In the genomic region with DNA sequence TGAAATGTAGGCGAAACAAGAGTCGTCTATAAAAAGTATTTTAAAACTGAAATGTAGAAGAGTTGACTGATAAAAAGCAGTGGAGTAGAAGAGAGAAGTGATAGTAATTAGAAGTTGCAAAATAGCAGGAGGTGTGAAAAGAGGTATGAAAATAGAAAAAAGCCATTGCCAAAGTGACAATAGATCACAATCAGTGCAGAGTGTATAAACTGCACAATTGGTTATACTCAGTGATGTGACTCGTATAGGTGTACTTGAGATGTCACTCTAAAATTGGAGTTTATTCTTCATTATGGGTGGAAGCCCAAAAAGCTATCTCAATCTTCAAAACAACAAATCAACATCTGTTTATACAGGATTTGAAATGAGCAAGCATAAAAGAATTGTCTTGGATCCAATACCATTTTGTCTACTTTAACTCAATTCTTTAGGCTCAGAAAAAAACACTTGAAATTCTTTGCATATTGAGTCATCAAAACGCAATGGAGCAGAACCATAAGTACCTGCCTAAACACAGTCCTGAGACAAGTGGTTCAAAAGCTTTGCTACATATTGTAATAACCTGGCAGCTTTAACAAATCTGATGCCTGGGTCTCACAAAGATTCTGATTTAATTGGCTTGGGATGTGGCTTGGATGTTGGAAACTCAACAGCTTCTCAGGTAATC, we compare ENCODE assay signal across 9 cellular contexts. TPM values are rescaled to one million over a fixed set of nuclear protein-coding genes. Genes with fewer than 3 reads are reported as not detected.
DNase-seq lines count a peak whose midpoint lies in the region; ATAC-seq and TF ChIP-seq lines count a peak whose summit lies in the region.
"Had no signal": no experiment of that assay in that cellular context is flagged by ENCODE, and none has a peak within 500 bp of the region (broad histone marks: within the 10 kb centered on the region; RNA-seq: fewer than 3 reads in every experiment).

No MANE protein-coding gene starts in this region.

- intact Hi-C loops in MCF 10A (cut with micrococcal nuclease): no loop called here
- intact Hi-C loops in breast epithelium (cut with DNase I; ENCODE audit: low total_unique reads): loop anchor here (10.0 kb wide), 1 partner anchor 861 kb away; no protein-coding TSS in a partner anchor
- intact Hi-C loops in OCI-LY7 (cut with micrococcal nuclease; ENCODE audit: unreplicated experiment): no loop called here

- TF ChIP-seq CTCF in MCF 10A (IDR thresholded peaks at IDR 0.05; ENCODE audit: unreplicated experiment) (no peak), breast epithelium (IDR thresholded peaks at IDR 0.05) (no peak), OCI-LY7 (conservative IDR thresholded peaks at IDR 0.05; ENCODE audit: low read length) (no peak), mesothelial cell of epicardium (IDR thresholded peaks at IDR 0.05; ENCODE audit: unreplicated experiment) (no peak)

- H3K4me3 Mint-ChIP-seq in MCF 10A (ENCODE audit: unreplicated experiment): peak overlapping the region; percentile 12
- no peak overlapping the region for H3K4me3 Mint-ChIP-seq in mesothelial cell of epicardium

- H3K4me1 Mint-ChIP-seq in MCF 10A (ENCODE audit: insufficient read depth, unreplicated experiment): peaks cover 13% of the 10 kb centered on the region
- peaks cover 10% of the 10 kb centered on the region for H3K4me1 Mint-ChIP-seq in mesothelial cell of epicardium

- H3K9me3 Mint-ChIP-seq in MCF 10A (ENCODE audit: unreplicated experiment) (no peaks in the 10 kb centered on the region), mesothelial cell of epicardium (no peaks in the 10 kb centered on the region)

- H3K4me2 ChIP-seq in OCI-LY7 (ENCODE audit: low read length): peak overlapping the region; percentile 63
- H3K4me2 ChIP-seq: BLaER1 treated with 17β-estradiol and CSF1 and Interleukin-3, amounts not matched to agents 10 nM and 100 nM had no signal

- POLR2A ChIA-PET in MCF 10A (lab: Yijun Ruan, JAX): interaction anchor here (0.9 to 6.3 kb wide), 4 partner anchors 8 to 41 kb away, joined by 3 to 71 read pairs (median 14); a partner anchor contains a TSS
- POLR2A ChIA-PET in OCI-LY7 (lab: Charles Lee): interaction anchor here (0.6 to 1.6 kb wide), 13 partner anchors 10 to 710 kb away, joined by 3 to 10 read pairs (median 3); a partner anchor contains a TSS

- ATAC-seq in HG03103 (IDR thresholded peaks at IDR 0.05; ENCODE audit: low read depth, unreplicated experiment): peak; percentile 87

- H2AFZ ChIP-seq in OCI-LY7 (ENCODE audit: low read length): no peak overlapping the region

- H3K27me3 Mint-ChIP-seq in MCF 10A (ENCODE audit: insufficient read depth, unreplicated experiment): no peaks in the 10 kb centered on the region
- H3K27me3 Mint-ChIP-seq in mesothelial cell of epicardium (ENCODE audit: low read depth): no peaks in the 10 kb centered on the region

- no peaks in the 10 kb centered on the region for H3K4me1 ChIP-seq in breast epithelium
- H3K4me1 ChIP-seq in OCI-LY7 (ENCODE audit: insufficient read depth, low read length, poor library complexity, severe bottlenecking): peaks cover 21% of the 10 kb centered on the region

- H3K36me3 ChIP-seq in breast epithelium (no peaks in the 10 kb centered on the region), OCI-LY7 (ENCODE audit: insufficient read depth, low read length) (peaks cover 72% of the 10 kb centered on the region)

- DNase-seq in MCF 10A (ENCODE audit: unreplicated experiment): peak; percentile 78
- no peak for DNase-seq in breast epithelium (ENCODE audit: low spot score in 2 of 2)
- peak; percentile 44 for DNase-seq in OCI-LY7 (ENCODE audit: low spot score)
- no peak for DNase-seq in mesothelial cell of epicardium (ENCODE audit: low spot score in 2 of 2, unreplicated experiment in 2 of 2)
- DNase-seq in SIG-M5 (lab: John Stamatoyannopoulos, UW): no peak
- no peak for DNase-seq in cerebellar nuclear complex (lab: John Stamatoyannopoulos, UW)
- no peak for DNase-seq in T-helper 9 cell

- CTCF ChIA-PET in MCF 10A (lab: Yijun Ruan, JAX): interaction anchor here (0.5 to 1.6 kb wide), 6 partner anchors 16 to 69 kb away, joined by 3 to 10 read pairs (median 3); no protein-coding TSS in a partner anchor
- CTCF ChIA-PET in OCI-LY7 (lab: Charles Lee; ENCODE audit: unreplicated experiment): no interaction called here

- H3K27ac Mint-ChIP-seq in MCF 10A (ENCODE audit: low read depth, unreplicated experiment) (peak overlapping the region; percentile 54), mesothelial cell of epicardium (peak overlapping the region; percentile 39)

- H4K20me1 ChIP-seq in OCI-LY7 (ENCODE audit: insufficient read depth, low read length): peaks cover 9% of the 10 kb centered on the region; the same call in 1 of the 2 replicates

- H3K27me3 ChIP-seq in breast epithelium: no peaks in the 10 kb centered on the region
- H3K27me3 ChIP-seq: BLaER1 treated with 17β-estradiol and CSF1 and Interleukin-3, amounts not matched to agents 10 nM and 100 nM had no signal

- H3K4me3 ChIP-seq in breast epithelium: no peak overlapping the region
- H3K4me3 ChIP-seq in OCI-LY7 (ENCODE audit: low read depth, low read length, poor library complexity, severe bottlenecking): peak overlapping the region; percentile 27
- H3K4me3 ChIP-seq: BLaER1 treated with 17β-estradiol and CSF1 and Interleukin-3, amounts not matched to agents 10 nM and 100 nM had no signal

- H3K9me2 ChIP-seq in OCI-LY7 (ENCODE audit: insufficient read depth, low read length): no peaks in the 10 kb centered on the region

- BruUV-seq in MCF 10A (replicated peaks; lab: Mats Ljungman, UMichigan) (no TSS peak), OCI-LY7 (replicated peaks; lab: Mats Ljungman, UMichigan) (no TSS peak)

- TF ChIP-seq POLR2A in breast epithelium (IDR thresholded peaks at IDR 0.05): no peak

- H3K36me3 Mint-ChIP-seq in MCF 10A (ENCODE audit: insufficient read depth, unreplicated experiment): peaks cover 24% of the 10 kb centered on the region
- peaks cover 3% of the 10 kb centered on the region for H3K36me3 Mint-ChIP-seq in mesothelial cell of epicardium

- H3K9me3 ChIP-seq in breast epithelium: no peaks in the 10 kb centered on the region
- peaks cover 5% of the 10 kb centered on the region; the same call in 1 of the 2 replicates for H3K9me3 ChIP-seq in OCI-LY7 (ENCODE audit: low read length)

- H3K27ac ChIP-seq in breast epithelium: no peak overlapping the region
- H3K27ac ChIP-seq in OCI-LY7 (ENCODE audit: low read depth, low read length, poor library complexity, severe bottlenecking): peak overlapping the region; percentile 7
- H3K27ac ChIP-seq: BLaER1 treated with 17β-estradiol and CSF1 and Interleukin-3, amounts not matched to agents 10 nM and 100 nM had no signal

- H3K79me2 ChIP-seq in OCI-LY7 (ENCODE audit: insufficient read depth, low read depth, low read length): peaks cover 69% of the 10 kb centered on the region

RNA-seq across cellular contexts. Expression of a gene that starts 8.8 kb away (rescaled TPM):
- 29.2 and 43.0 TPM in 2 replicates for total RNA-seq in MCF 10A (2022)
- total RNA-seq in breast epithelium: 10 to 100 TPM; 10.7 to 19.7 (median 12.3) TPM
- 18.3 and 25.1 TPM in 2 replicates for total RNA-seq in OCI-LY7 (2014; rRNA removed; shearing (Covaris generic))
- 25.5 and 26.6 TPM in 2 replicates for total RNA-seq in OCI-LY7 (2022)
- total RNA-seq in mesothelial cell of epicardium: 18.2 to 21.0 TPM (median 19.4 TPM) in 3 replicates

RNA-seq across cellular contexts. Expression of a gene that starts 9.3 kb away (rescaled TPM):
- total RNA-seq in MCF 10A (2022) (5.9 and 9.1 TPM in 2 replicates), breast epithelium (10 to 100 TPM; 10.1 to 18.1 (median 16.4) TPM), OCI-LY7 (2022) (26.5 and 28.6 TPM in 2 replicates), mesothelial cell of epicardium (25.9 to 29.9 TPM (median 29.2 TPM) in 3 replicates)
- total RNA-seq in OCI-LY7 (2014; rRNA removed; shearing (Covaris generic)): 14.7 and 16.0 TPM in 2 replicates

RNA-seq across cellular contexts. Expression of a gene that starts 42.3 kb away (rescaled TPM):
- total RNA-seq in MCF 10A (2022) (603 and 694 TPM in 2 replicates), breast epithelium (100 to 1,000 TPM; 327 to 469 (median 356) TPM), OCI-LY7 (2022) (440 and 476 TPM in 2 replicates), mesothelial cell of epicardium (511 to 541 TPM (median 522 TPM) in 3 replicates)
- 332 and 355 TPM in 2 replicates for total RNA-seq in OCI-LY7 (2014; rRNA removed; shearing (Covaris generic))

Comparison
In these comparisons a context has a peak if more than half of its experiments do, and no peak if none do; other contexts are left out.
1. DNase-seq: peak in MCF 10A (single experiment) and OCI-LY7 (single experiment); none in breast epithelium (0 of 2), mesothelial cell of epicardium (0 of 2), SIG-M5 (single experiment), cerebellar nuclear complex (0 of 2) and T-helper 9 cell (single experiment).